Comparison of ENCODE assay signal across 8 cellular contexts in the genomic region with DNA sequence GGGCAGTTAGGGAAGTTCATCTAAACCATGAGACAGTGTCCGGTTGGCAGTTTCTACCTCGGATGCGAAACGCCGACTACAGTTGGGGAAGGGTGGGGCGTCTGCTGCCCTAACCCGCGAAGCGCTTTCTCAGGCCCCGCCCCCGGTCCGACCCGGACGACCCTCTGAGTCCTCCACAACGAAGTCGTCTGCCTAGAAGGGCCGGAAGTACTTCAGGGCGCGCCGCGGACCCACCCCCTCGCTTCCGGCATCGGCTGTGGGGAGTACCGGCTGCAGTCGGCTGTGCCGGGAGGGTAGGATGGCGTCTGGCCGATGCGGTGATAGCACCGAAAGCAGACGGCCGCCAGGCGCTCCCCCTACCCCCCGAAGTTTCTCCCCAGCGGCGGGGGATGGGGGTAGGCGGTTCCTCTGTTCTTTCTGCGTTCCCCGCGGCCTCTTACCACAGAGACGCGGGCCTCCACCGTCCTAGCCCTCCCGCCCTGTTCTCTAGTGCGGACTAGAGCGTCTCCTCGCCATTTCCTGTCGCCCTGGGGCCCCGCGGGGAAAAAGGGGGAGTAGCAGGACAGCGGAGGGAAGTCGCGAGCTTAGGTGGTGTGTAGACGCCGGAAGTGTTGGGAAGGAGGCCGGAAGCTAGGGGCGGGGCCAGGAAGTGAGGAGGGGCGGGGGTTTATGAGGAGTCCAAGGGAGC. TPM values are rescaled to one million over a fixed set of nuclear protein-coding genes. Genes with fewer than 3 reads are reported as not detected.
DNase-seq lines count a peak whose midpoint lies in the region; ATAC-seq and TF ChIP-seq lines count a peak whose summit lies in the region.

TSS of gene TRIM41 (plus strand) at position 241 of the 688 bp plus-strand sequence. CDS start 719 bp downstream, outside the sequence.

- peak within 1 kb of the TSS; percentile 59 for H2BK5ac ChIP-seq in neuronal stem cell (ENCODE audit: low read length)

- H3K27me3 ChIP-seq in neuronal stem cell (ENCODE audit: control insufficient read depth in 3 of 3, insufficient read depth in 3 of 3, low read depth in 1 of 3, low read length in 3 of 3), result no peaks in the 10 kb centered on the region
- H3K27me3 ChIP-seq in suprapubic skin, result no peaks in the 10 kb centered on the region

- no peak within 1 kb of the TSS for H3K14ac ChIP-seq in neuronal stem cell (ENCODE audit: low read length)

- peak within 1 kb of the TSS; percentile 94 for H2AK5ac ChIP-seq in neuronal stem cell (ENCODE audit: low read depth, low read length)

- no peak within 1 kb of the TSS for H3K4ac ChIP-seq in neuronal stem cell (ENCODE audit: low read length)

- no peaks in the 10 kb centered on the region for H3K9me3 ChIP-seq in neuronal stem cell (replicated peaks in 1 of 2; ENCODE audit: control insufficient read depth in 2 of 2, insufficient read depth in 1 of 2, low read depth in 1 of 2, low read length in 2 of 2)
- H3K9me3 ChIP-seq in suprapubic skin, result no peaks in the 10 kb centered on the region

- H3K4me2 ChIP-seq in neuronal stem cell (ENCODE audit: insufficient read depth, low read length, poor library complexity, severe bottlenecking), result peak within 1 kb of the TSS; percentile 78

- H3K36me3 ChIP-seq in neuronal stem cell (replicated peaks in 1 of 2; ENCODE audit: control insufficient read depth in 2 of 2, insufficient read depth in 2 of 2, low read length in 2 of 2), result peaks cover 7 to 33% of the 10 kb centered on the region in 2 donors
- no peaks in the 10 kb centered on the region for H3K36me3 ChIP-seq in suprapubic skin

- H3K36me3 Mint-ChIP-seq in activated T-cell treated with anti-CD3 and anti-CD28 coated beads, Interleukin-2, amount 50 U/mL, for 4 hours (ENCODE audit: insufficient read depth), result no peaks in the 10 kb centered on the region

- DNase-seq in D341Med (ENCODE audit: low spot score) (peak; percentile 87), LHCN-M2 (ENCODE audit: low read depth) (peak; percentile 98), fibroblast of the conjunctiva (ENCODE audit: low read depth) (peak; percentile 98), neuronal stem cell (ENCODE audit: low spot score) (peak; percentile 96), suprapubic skin (ENCODE audit: low spot score in 2 of 2) (peak; percentile 100), T1000 (lab: John Stamatoyannopoulos, UW) (no peak)
- peak; percentile 95 for DNase-seq in activated T-cell treated with anti-CD3 and anti-CD28 coated beads, Interleukin-2, amount 50 U/mL, for 4 hours

- TF ChIP-seq EP300 in suprapubic skin (IDR thresholded peaks at IDR 0.05), result no peak

- TF ChIP-seq CTCF in suprapubic skin (IDR thresholded peaks at IDR 0.05), result no peak

- no peaks in the 10 kb centered on the region for H3K9me3 Mint-ChIP-seq in activated T-cell treated with anti-CD3 and anti-CD28 coated beads, Interleukin-2, amount 50 U/mL, for 4 hours

- no peak within 1 kb of the TSS for H2BK120ac ChIP-seq in neuronal stem cell (ENCODE audit: low read depth, low read length)

- no peak within 1 kb of the TSS for H4K91ac ChIP-seq in neuronal stem cell (ENCODE audit: low read depth, low read length, poor library complexity)

- H3K4me3 ChIP-seq in neuronal stem cell (ENCODE audit: low read length in 2 of 2) (peak within 1 kb of the TSS; percentile 91 to 96), suprapubic skin (peak within 1 kb of the TSS; percentile 83)

- H2AFZ ChIP-seq in neuronal stem cell (ENCODE audit: low read length), result peak within 1 kb of the TSS; percentile 96

- TF ChIP-seq POLR2A in suprapubic skin (IDR thresholded peaks at IDR 0.05), result peak; percentile 93 to 96

- H3K27me3 Mint-ChIP-seq in activated T-cell treated with anti-CD3 and anti-CD28 coated beads, Interleukin-2, amount 50 U/mL, for 4 hours (ENCODE audit: low read depth), result peaks cover 3% of the 10 kb centered on the region

- peak within 1 kb of the TSS; percentile 86 for H3K27ac ChIP-seq in neuronal stem cell (replicated peaks; ENCODE audit: low read length)
- peak within 1 kb of the TSS; percentile 95 for H3K27ac ChIP-seq in suprapubic skin

- H3K4me1 ChIP-seq in neuronal stem cell (ENCODE audit: control insufficient read depth in 2 of 2, insufficient read depth in 1 of 2, low read depth in 1 of 2, low read length in 2 of 2) (peaks cover 6 to 13% of the 10 kb centered on the region in 2 donors), suprapubic skin (peaks cover 25% of the 10 kb centered on the region)

- peak within 1 kb of the TSS; percentile 87 for H3K9ac ChIP-seq in neuronal stem cell (ENCODE audit: low read depth, low read length, poor library complexity)

- peaks cover 8% of the 10 kb centered on the region for H3K79me1 ChIP-seq in neuronal stem cell (ENCODE audit: low read depth, low read length)

- H3K18ac ChIP-seq in neuronal stem cell (ENCODE audit: low read length), result peak within 1 kb of the TSS; percentile 92

- H2BK12ac ChIP-seq in neuronal stem cell (ENCODE audit: low read length), result no peak within 1 kb of the TSS

- H3K4me1 Mint-ChIP-seq in activated T-cell treated with anti-CD3 and anti-CD28 coated beads, Interleukin-2, amount 50 U/mL, for 4 hours (ENCODE audit: low read depth), result peaks cover 46% of the 10 kb centered on the region

- peak; percentile 69 for ATAC-seq in GM21723 (IDR thresholded peaks at IDR 0.05; ENCODE audit: unreplicated experiment)
- peak; percentile 72 to 75 for ATAC-seq in activated T-cell treated with anti-CD3 and anti-CD28 coated beads, Interleukin-2, amount 50 U/mL, for 4 hours

- WGBS in neuronal stem cell (ENCODE audit: extremely low coverage in 2 of 2, insufficient read length in 2 of 2, insufficient replicate concordance in 1 of 2), 2 donors, result no CpG with 5 or more reads among the region's 59 CpGs
- WGBS in suprapubic skin, result under 1% methylated on average over 17 of the region's 59 CpGs

- peak within 1 kb of the TSS; percentile 1 for H4K8ac ChIP-seq in neuronal stem cell (ENCODE audit: low read depth, low read length)

- H2BK15ac ChIP-seq in neuronal stem cell (ENCODE audit: low read length), result no peak within 1 kb of the TSS

- peak within 1 kb of the TSS; percentile 98 for H3K23ac ChIP-seq in neuronal stem cell (ENCODE audit: low read depth, low read length, poor library complexity)

- H3K4me3 Mint-ChIP-seq in activated T-cell treated with anti-CD3 and anti-CD28 coated beads, Interleukin-2, amount 50 U/mL, for 4 hours, result peak within 1 kb of the TSS; percentile 96

RNA-seq across cellular contexts. Expression of gene TRIM41, which starts in this region (rescaled TPM):
- total RNA-seq in LHCN-M2 (2014; rRNA removed), result 14.4 and 18.8 TPM in 2 replicates
- polyA plus RNA-seq in LHCN-M2 (2012), result 22.9 TPM
- total RNA-seq in activated T-cell treated with anti-CD3 and anti-CD28 coated beads, Interleukin-2, amount 50 U/mL, for 4 hours, result 10 to 100 TPM; 37.6 to 39.5 (median 38.3) TPM
- polyA plus RNA-seq in neuronal stem cell (2013, experiment 1 of 2), result 21.0 TPM
- 21.3 TPM for polyA plus RNA-seq in neuronal stem cell (2013, experiment 2 of 2)
- 10 to 100 TPM; 13.3 to 23.3 (median 16.2) TPM for total RNA-seq in suprapubic skin
